ENCODE assay signal across 14 cellular contexts in the genomic region with DNA sequence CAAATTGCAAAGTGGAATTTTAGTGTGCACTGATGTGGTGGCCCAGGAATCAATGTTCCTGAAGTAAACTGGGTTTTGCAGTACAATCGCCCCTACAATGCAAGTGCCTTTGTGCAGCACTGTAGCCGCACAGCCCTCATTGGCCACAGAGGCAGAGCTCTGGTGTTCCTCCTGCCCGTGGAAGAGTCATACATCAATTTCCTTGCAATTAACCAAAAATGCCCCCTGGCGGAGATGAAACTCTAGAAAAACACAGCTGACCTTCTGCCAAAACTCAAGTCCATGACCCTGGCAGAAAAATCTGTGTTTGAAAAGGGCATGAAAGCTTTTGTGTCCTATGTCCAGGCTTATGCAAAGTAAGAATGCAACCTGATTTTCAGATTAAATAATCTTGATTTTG.
DNase-seq lines count a peak whose midpoint lies in the region; TF ChIP-seq lines count a peak whose summit lies in the region.
"Had no signal": no experiment of that assay in that cellular context is flagged by ENCODE, and none has a peak within 500 bp of the region (broad histone marks: within the 10 kb centered on the region; RNA-seq: fewer than 3 reads in every experiment).

No MANE protein-coding gene starts in this region.

- TF ChIP-seq CTCF in GM12864 (IDR thresholded peaks at IDR 0.05; ENCODE audit: low read depth, low read length, missing control alignments), result peak; percentile 21
- TF ChIP-seq CTCF in LNCAP (IDR thresholded peaks at IDR 0.05), result peak; percentile 23; the same call in 1 of the 2 replicates

- H3K27me3 ChIP-seq in adipocyte (replicated peaks; ENCODE audit: control insufficient read depth, insufficient read depth, low read length), result no peaks in the 10 kb centered on the region

- peaks cover 7% of the 10 kb centered on the region for H3K4me1 ChIP-seq in adipocyte (ENCODE audit: control insufficient read depth, insufficient read depth, low read length)

- H3K4me1 Mint-ChIP-seq in activated CD4-positive, alpha-beta T cell treated with anti-CD3 and anti-CD28 coated beads, Interleukin-2, amount 10 ng/mL, durations not matched to agents 24 days and 14 days, result no peaks in the 10 kb centered on the region
- H3K4me1 Mint-ChIP-seq: activated CD4-positive, alpha-beta T cell treated with anti-CD3 and anti-CD28 coated beads for 36 hours; activated T-helper 17 cell treated with anti-CD3 and anti-CD28 coated beads, Interleukin-2, amount 50 U/mL, for 72 hours had no signal

- H3K27me3 Mint-ChIP-seq in activated CD4-positive, alpha-beta T cell treated with anti-CD3 and anti-CD28 coated beads, Interleukin-2, amount 10 ng/mL, durations not matched to agents 24 days and 14 days, result peaks cover 18% of the 10 kb centered on the region
- H3K27me3 Mint-ChIP-seq: activated CD4-positive, alpha-beta T cell treated with anti-CD3 and anti-CD28 coated beads for 36 hours; activated T-helper 17 cell treated with anti-CD3 and anti-CD28 coated beads, Interleukin-2, amount 50 U/mL, for 72 hours had no signal

- intact Hi-C loops in activated CD4-positive, alpha-beta T cell treated with anti-CD3 and anti-CD28 coated beads, Interleukin-2, amount 10 ng/mL, durations not matched to agents 24 days and 14 days (cut with micrococcal nuclease), result no loop called here

- no peak overlapping the region for H3K4me3 ChIP-seq in GM12864 (ENCODE audit: low read depth, low read length)
- no peak overlapping the region for H3K4me3 ChIP-seq in adipocyte (ENCODE audit: low read length)

- no peaks in the 10 kb centered on the region for H3K36me3 Mint-ChIP-seq in activated CD4-positive, alpha-beta T cell treated with anti-CD3 and anti-CD28 coated beads, Interleukin-2, amount 10 ng/mL, durations not matched to agents 24 days and 14 days (ENCODE audit: low read depth)
- H3K36me3 Mint-ChIP-seq: stimulated activated effector memory CD8-positive, alpha-beta T cell treated with anti-CD3 and anti-CD28 coated beads, Interleukin-12 subunit alpha, Interleukin-12 subunit beta, amount 100 ng/mL, for 72 hours had no signal

- no peaks in the 10 kb centered on the region for H3K36me3 ChIP-seq in adipocyte (ENCODE audit: control insufficient read depth, insufficient read depth, low read length, severe bottlenecking)

- DNase-seq in GM12864 (ENCODE audit: low read depth), result no peak
- DNase-seq in adipocyte (ENCODE audit: low read depth), result peak; percentile 7
- peak; percentile 9 for DNase-seq in left kidney (ENCODE audit: low read depth, low spot score)
- no peak for DNase-seq in OCI-M2 (lab: John Stamatoyannopoulos, UW; ENCODE audit: unreplicated experiment)
- no peak for DNase-seq in activated CD4-positive, alpha-beta T cell treated with anti-CD3 and anti-CD28 coated beads, Interleukin-2, amount 10 ng/mL, durations not matched to agents 24 days and 14 days
- DNase-seq in NK-92 (lab: John Stamatoyannopoulos, UW; ENCODE audit: unreplicated experiment), result no peak
- no peak for DNase-seq in NCI-H226
- DNase-seq: activated CD4-positive, alpha-beta T cell treated with anti-CD3 and anti-CD28 coated beads for 36 hours; cerebellar nuclear complex; left colon; SIG-M5 had no signal

- no peak overlapping the region for H3K4me3 Mint-ChIP-seq in activated CD4-positive, alpha-beta T cell treated with anti-CD3 and anti-CD28 coated beads, Interleukin-2, amount 10 ng/mL, durations not matched to agents 24 days and 14 days
- H3K4me3 Mint-ChIP-seq: activated CD4-positive, alpha-beta T cell treated with anti-CD3 and anti-CD28 coated beads for 36 hours; activated T-helper 17 cell treated with anti-CD3 and anti-CD28 coated beads, Interleukin-2, amount 50 U/mL, for 72 hours; stimulated activated effector memory CD8-positive, alpha-beta T cell treated with anti-CD3 and anti-CD28 coated beads, Interleukin-12 subunit alpha, Interleukin-12 subunit beta, amount 100 ng/mL, for 72 hours had no signal

- no peaks in the 10 kb centered on the region for H3K9me3 Mint-ChIP-seq in activated CD4-positive, alpha-beta T cell treated with anti-CD3 and anti-CD28 coated beads, Interleukin-2, amount 10 ng/mL, durations not matched to agents 24 days and 14 days
- H3K9me3 Mint-ChIP-seq: activated T-helper 17 cell treated with anti-CD3 and anti-CD28 coated beads, Interleukin-2, amount 50 U/mL, for 72 hours; stimulated activated effector memory CD8-positive, alpha-beta T cell treated with anti-CD3 and anti-CD28 coated beads, Interleukin-12 subunit alpha, Interleukin-12 subunit beta, amount 100 ng/mL, for 72 hours had no signal

- H3K9me3 ChIP-seq in adipocyte (ENCODE audit: control insufficient read depth, low read length), result no peaks in the 10 kb centered on the region

- no peak overlapping the region for H3K9ac ChIP-seq in adipocyte (ENCODE audit: low read length)

- H3K27ac Mint-ChIP-seq in activated CD4-positive, alpha-beta T cell treated with anti-CD3 and anti-CD28 coated beads, Interleukin-2, amount 10 ng/mL, durations not matched to agents 24 days and 14 days, result no peak overlapping the region
- H3K27ac Mint-ChIP-seq: activated CD4-positive, alpha-beta T cell treated with anti-CD3 and anti-CD28 coated beads for 36 hours; activated T-helper 17 cell treated with anti-CD3 and anti-CD28 coated beads, Interleukin-2, amount 50 U/mL, for 72 hours; stimulated activated effector memory CD8-positive, alpha-beta T cell treated with anti-CD3 and anti-CD28 coated beads, Interleukin-12 subunit alpha, Interleukin-12 subunit beta, amount 100 ng/mL, for 72 hours had no signal

Comparison
In these comparisons a context has a peak if more than half of its experiments do, and no peak if none do; other contexts are left out.
1. DNase-seq: peak in adipocyte (single experiment) and left kidney (single experiment); none in GM12864 (single experiment), OCI-M2 (single experiment), activated CD4-positive, alpha-beta T cell treated with anti-CD3 and anti-CD28 coated beads, Interleukin-2, amount 10 ng/mL, durations not matched to agents 24 days and 14 days (single experiment), NK-92 (single experiment) and NCI-H226 (single experiment).